ENCODE assay signal across 10 cellular contexts in the genomic region with DNA sequence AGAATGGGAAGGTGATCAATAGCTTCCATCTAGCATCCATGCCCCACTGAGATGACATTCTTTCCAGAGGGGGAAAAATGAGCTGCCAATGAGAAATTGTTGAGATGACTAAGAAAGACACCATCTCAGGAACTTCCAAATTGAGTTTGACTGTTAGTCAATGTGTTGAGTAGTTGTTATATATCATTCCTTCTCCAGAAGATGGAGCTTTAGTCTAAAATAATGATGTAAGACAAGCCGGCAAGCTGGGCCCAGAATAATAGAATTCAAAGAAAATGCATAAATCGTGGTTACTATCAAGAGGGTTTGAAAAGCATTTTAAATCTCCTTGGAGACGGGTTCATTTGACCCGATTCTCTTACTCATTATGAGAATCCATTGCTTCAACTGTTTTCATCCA.
DNase-seq lines count a peak whose midpoint lies in the region; ATAC-seq and TF ChIP-seq lines count a peak whose summit lies in the region.
"Had no signal": no experiment of that assay in that cellular context is flagged by ENCODE, and none has a peak within 500 bp of the region (broad histone marks: within the 10 kb centered on the region; RNA-seq: fewer than 3 reads in every experiment).

No MANE protein-coding gene starts in this region.

- H3K27me3 ChIP-seq in HCT116 (ENCODE audit: insufficient read depth, low read length) (no peaks in the 10 kb centered on the region), aorta (ENCODE audit: control insufficient read depth in 1 of 2, insufficient read depth in 2 of 2, low read length in 1 of 2) (no peaks in the 10 kb centered on the region)
- no peaks in the 10 kb centered on the region for H3K27me3 ChIP-seq in effector memory CD4-positive, alpha-beta T cell (replicated peaks; ENCODE audit: control insufficient read depth, insufficient read depth, low read length, poor library complexity, severe bottlenecking)

- H3K4me1 ChIP-seq in HCT116 (ENCODE audit: control insufficient read depth in 1 of 2, insufficient read depth in 2 of 2, low read length in 2 of 2): peaks cover 0 to 5% of the 10 kb centered on the region in 2 experiments; a peak in 1 of 4 replicates
- no peaks in the 10 kb centered on the region for H3K4me1 ChIP-seq in effector memory CD4-positive, alpha-beta T cell (ENCODE audit: control insufficient read depth, insufficient read depth, low read length, poor library complexity, severe bottlenecking)
- H3K4me1 ChIP-seq in aorta (ENCODE audit: control insufficient read depth in 1 of 2, insufficient read depth in 2 of 2, low read length in 2 of 2): no peaks in the 10 kb centered on the region

- POLR2A ChIA-PET in HCT116 (lab: Charles Lee): no interaction called here

- no peaks in the 10 kb centered on the region for H3K36me3 ChIP-seq in HCT116 (ENCODE audit: control insufficient read depth in 1 of 2, insufficient read depth in 2 of 2, low read length in 2 of 2)
- no peaks in the 10 kb centered on the region for H3K36me3 ChIP-seq in effector memory CD4-positive, alpha-beta T cell (ENCODE audit: control insufficient read depth, insufficient read depth, low read length)
- no peaks in the 10 kb centered on the region for H3K36me3 ChIP-seq in aorta (ENCODE audit: control insufficient read depth in 1 of 2, insufficient read depth in 2 of 2, low read length in 1 of 2)

- H3K4me3 Mint-ChIP-seq in activated T-helper 17 cell treated with anti-CD3 and anti-CD28 coated beads, Interleukin-2, amount 50 U/mL, for 72 hours: no peak overlapping the region

- DNase-seq in COLO829 (ENCODE audit: low spot score) (peak; percentile 31), HCT116 (ENCODE audit: low read depth, low spot score) (no peak), left kidney (ENCODE audit: low read depth, low spot score) (peak; percentile 56), HT-29 (ENCODE audit: low spot score) (no peak), NCI-H1105 (lab: John Stamatoyannopoulos, UW) (no peak), aorta (no peak)
- no peak for DNase-seq in effector memory CD4-positive, alpha-beta T cell
- DNase-seq: left colon had no signal

- H3K9ac ChIP-seq in HCT116 (ENCODE audit: low read length): no peak overlapping the region

- no peak overlapping the region for H2AFZ ChIP-seq in HCT116 (ENCODE audit: low read depth, low read length, poor library complexity, severe bottlenecking)

- no peaks in the 10 kb centered on the region for H4K20me1 ChIP-seq in HCT116 (ENCODE audit: insufficient read depth)

- TF ChIP-seq CTCF in HCT116 (IDR thresholded peaks at IDR 0.05 in 2 of 3, conservative IDR thresholded peaks at IDR 0.05 in 1 of 3; ENCODE audit: borderline replicate concordance in 1 of 3, insufficient read depth in 1 of 3, low read depth in 2 of 3, low read length in 2 of 3): peak in 2 of 3 experiments; percentile 11 to 54; a peak in 1 of 6 replicates

- no peaks in the 10 kb centered on the region for H3K9me3 Mint-ChIP-seq in activated T-helper 17 cell treated with anti-CD3 and anti-CD28 coated beads, Interleukin-2, amount 50 U/mL, for 72 hours

- RAD21 ChIA-PET in HCT116 (lab: Charles Lee; ENCODE audit: low non-redundant PET in 1 of 2, low total read pairs in 2 of 2, uncharacterized antibody in 2 of 2, unreplicated experiment in 2 of 2): interaction anchor here (1.0 to 1.8 kb wide), 2 partner anchors 195 kb away, joined by 6 to 9 read pairs; no protein-coding TSS in a partner anchor

- no peak for TF ChIP-seq POLR2A in HCT116 (IDR thresholded peaks at IDR 0.05; ENCODE audit: borderline replicate concordance, extremely low read depth, insufficient read depth, insufficient read length)

- H3K79me2 ChIP-seq in HCT116 (ENCODE audit: insufficient read depth, low read length): no peaks in the 10 kb centered on the region

- H3K4me1 Mint-ChIP-seq in activated T-helper 17 cell treated with anti-CD3 and anti-CD28 coated beads, Interleukin-2, amount 50 U/mL, for 72 hours: peaks cover 12% of the 10 kb centered on the region

- no peak overlapping the region for H3K4me2 ChIP-seq in HCT116 (ENCODE audit: low read length)

- H3K27ac ChIP-seq in HCT116 (ENCODE audit: low read depth, low read length) (no peak overlapping the region), aorta (ENCODE audit: low read depth in 1 of 2, low read length in 2 of 2) (no peak overlapping the region)
- no peak overlapping the region for H3K27ac ChIP-seq in effector memory CD4-positive, alpha-beta T cell (ENCODE audit: insufficient read depth, low read length, poor library complexity, severe bottlenecking)

- peak; percentile 70 for TF ChIP-seq RAD21 in HCT116 (IDR thresholded peaks at IDR 0.05; ENCODE audit: low read depth)

- BruUV-seq in HCT116 (replicated peaks; lab: Mats Ljungman, UMichigan): no TSS peak

- intact Hi-C loops in HCT116 (cut with micrococcal nuclease) (loop anchor here (1.0 to 5.0 kb wide), 2 partner anchors 194 to 422 kb away; no protein-coding TSS in a partner anchor), aorta (cut with DNase I) (loop anchor here (5.0 kb wide), 2 partner anchors 192 to 197 kb away; no protein-coding TSS in a partner anchor)

- no peaks in the 10 kb centered on the region for H3K27me3 Mint-ChIP-seq in activated T-helper 17 cell treated with anti-CD3 and anti-CD28 coated beads, Interleukin-2, amount 50 U/mL, for 72 hours

- H3K4me3 ChIP-seq in HCT116 (replicated peaks in 1 of 2; ENCODE audit: low read depth in 1 of 2, low read length in 2 of 2) (no peak overlapping the region), aorta (ENCODE audit: low read length in 2 of 2) (no peak overlapping the region)
- H3K4me3 ChIP-seq in effector memory CD4-positive, alpha-beta T cell (ENCODE audit: insufficient read depth, low read depth, low read length, poor library complexity, severe bottlenecking): no peak overlapping the region

- CTCF ChIA-PET in HCT116 (lab: Charles Lee): interaction anchor here (0.8 to 2.4 kb wide), 4 partner anchors 192 to 208 kb away, joined by 3 to 35 read pairs (median 6); no protein-coding TSS in a partner anchor

- H3K9me2 ChIP-seq in HCT116 (ENCODE audit: insufficient read depth): no peaks in the 10 kb centered on the region

- WGBS in aorta, 2 donors: 8 to 20% methylated on average over 4 of the region's 4 CpGs

- ATAC-seq in HCT116 (peak; percentile 54; the same call in 1 of the 2 replicates), aorta (ENCODE audit: low FRiP score) (no peak)
- peak; percentile 72 for ATAC-seq in activated T-helper 17 cell treated with anti-CD3 and anti-CD28 coated beads, Interleukin-2, amount 50 U/mL, for 72 hours (replicated peaks)
- ATAC-seq: left colon, Right ventricle myocardium inferior had no signal

- H3K9me3 ChIP-seq in HCT116 (ENCODE audit: control insufficient read depth in 1 of 2, insufficient read depth in 1 of 2, low read depth in 1 of 2, low read length in 2 of 2) (no peaks in the 10 kb centered on the region), aorta (ENCODE audit: control insufficient read depth, low read length) (no peaks in the 10 kb centered on the region)
- H3K9me3 ChIP-seq in effector memory CD4-positive, alpha-beta T cell (ENCODE audit: control insufficient read depth, low read length): no peaks in the 10 kb centered on the region

- H3K36me3 Mint-ChIP-seq in activated T-helper 17 cell treated with anti-CD3 and anti-CD28 coated beads, Interleukin-2, amount 50 U/mL, for 72 hours (ENCODE audit: low read depth): no peaks in the 10 kb centered on the region

- peak overlapping the region; percentile 60 for H3K27ac Mint-ChIP-seq in activated T-helper 17 cell treated with anti-CD3 and anti-CD28 coated beads, Interleukin-2, amount 50 U/mL, for 72 hours

TF ChIP-seq in HCT116, 20 proteins besides CTCF, POLR2A, EP300 and RAD21 (continues in another document):
- no peak for TF ChIP-seq JUND (IDR thresholded peaks at IDR 0.05)
- no peak for TF ChIP-seq YY1 (IDR thresholded peaks at IDR 0.05; ENCODE audit: extremely low read depth, insufficient replicate concordance, low read depth, low read length)
- no peak for TF ChIP-seq ZNF274 (IDR thresholded peaks at IDR 0.05; ENCODE audit: low read depth, low read length)
- TF ChIP-seq ZFX (IDR thresholded peaks at IDR 0.05): no peak
- no peak for TF ChIP-seq FOSL1 (IDR thresholded peaks at IDR 0.05; ENCODE audit: low read depth)
- no peak for TF ChIP-seq SP1 (IDR thresholded peaks at IDR 0.05; ENCODE audit: low read depth)
- TF ChIP-seq, protein P1, sequence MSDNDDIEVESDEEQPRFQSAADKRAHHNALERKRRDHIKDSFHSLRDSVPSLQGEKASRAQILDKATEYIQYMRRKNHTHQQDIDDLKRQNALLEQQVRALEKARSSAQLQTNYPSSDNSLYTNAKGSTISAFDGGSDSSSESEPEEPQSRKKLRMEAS (IDR thresholded peaks at IDR 0.05): no peak
- TF ChIP-seq, protein P2, sequence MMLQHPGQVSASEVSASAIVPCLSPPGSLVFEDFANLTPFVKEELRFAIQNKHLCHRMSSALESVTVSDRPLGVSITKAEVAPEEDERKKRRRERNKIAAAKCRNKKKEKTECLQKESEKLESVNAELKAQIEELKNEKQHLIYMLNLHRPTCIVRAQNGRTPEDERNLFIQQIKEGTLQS (IDR thresholded peaks at IDR 0.05): no peak
- no peak for TF ChIP-seq TCF7L2 (IDR thresholded peaks at IDR 0.05; ENCODE audit: borderline replicate concordance, extremely low read depth, insufficient read depth, insufficient read length)
- TF ChIP-seq EGR1 (IDR thresholded peaks at IDR 0.05; ENCODE audit: low read depth): no peak
- TF ChIP-seq EZH2phosphoT487 (IDR thresholded peaks at IDR 0.05; ENCODE audit: borderline replicate concordance): no peak
- TF ChIP-seq SIN3A (IDR thresholded peaks at IDR 0.05; ENCODE audit: low read depth): no peak
- no peak for TF ChIP-seq ELF1 (IDR thresholded peaks at IDR 0.05; ENCODE audit: borderline replicate concordance, low read depth)
- no peak for TF ChIP-seq CBX3 (IDR thresholded peaks at IDR 0.05; ENCODE audit: low read depth)
- no peak for TF ChIP-seq EZH2 (IDR thresholded peaks at IDR 0.05)
- TF ChIP-seq CEBPB (IDR thresholded peaks at IDR 0.05; ENCODE audit: low read depth): no peak

Comparison
In these comparisons a context has a peak if more than half of its experiments do, and no peak if none do; other contexts are left out.
1. DNase-seq: peak in COLO829 (single experiment) and left kidney (single experiment); none in HCT116 (single experiment), HT-29 (single experiment), effector memory CD4-positive, alpha-beta T cell (0 of 3), NCI-H1105 (single experiment) and aorta (0 of 2).